17 cellular contexts compared by ENCODE assay signal in the genomic region with DNA sequence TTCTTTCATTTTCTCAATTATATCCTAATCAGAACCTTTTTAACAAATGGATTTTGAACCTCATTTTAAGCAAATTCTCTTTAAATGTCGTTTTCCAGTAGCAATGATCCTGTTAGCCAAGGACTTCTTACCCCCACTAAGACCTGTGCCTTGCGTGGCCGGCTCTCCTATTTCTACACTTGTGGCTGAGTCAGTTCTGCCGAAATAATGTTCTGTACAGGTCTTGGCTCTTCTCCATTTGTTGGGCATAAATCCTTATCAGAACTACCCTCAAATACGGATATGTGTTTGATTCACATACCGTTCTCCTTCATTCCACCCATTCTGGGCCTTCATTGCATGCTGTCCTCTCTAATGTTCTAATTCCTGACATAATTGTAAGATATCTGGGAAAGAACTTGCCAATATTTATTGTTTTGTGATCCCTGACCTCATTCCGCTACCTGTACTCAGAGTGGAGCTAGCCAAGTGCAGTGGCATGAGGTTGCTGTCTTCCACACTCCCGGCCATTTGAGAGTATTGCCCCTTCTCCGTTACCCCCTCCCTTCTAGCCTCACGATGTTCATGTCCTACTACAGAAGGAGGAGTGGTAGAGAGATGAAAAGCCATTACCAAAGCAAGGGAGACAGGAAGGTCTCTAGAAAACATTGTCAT.
"Had no signal": no experiment of that assay in that cellular context is flagged by ENCODE, and none has a peak within 500 bp of the region (broad histone marks: within the 10 kb centered on the region; RNA-seq: fewer than 3 reads in every experiment).

No MANE protein-coding gene starts in this region.

- FAIRE-seq: islet of Langerhans had no signal

- H3K4me3 ChIP-seq: ascending aorta, esophagus squamous epithelium, hepatocyte, tibial nerve, uterus had no signal

- DNase-seq: activated CD4-positive, alpha-beta T cell treated with anti-CD3 and anti-CD28 coated beads, Interleukin-2, amount 50 U/mL, for 4 hours; activated CD4-positive, CD25-positive, alpha-beta regulatory T cell treated with anti-CD3 and anti-CD28 coated beads, Interleukin-2, amount 50 U/mL, for 72 hours; activated effector memory CD4-positive, alpha-beta T cell treated with anti-CD3 and anti-CD28 coated beads, Interleukin-2, amount 50 U/mL, for 16 hours; activated naive CD4-positive, alpha-beta T cell treated with anti-CD3 and anti-CD28 coated beads, Interleukin-2, amount 50 U/mL, for 16 hours; activated T-cell treated with anti-CD3 and anti-CD28 coated beads, Interleukin-2, amount 50 U/mL, for 72 hours; effector memory CD4-positive, alpha-beta T cell; esophagus squamous epithelium; left cardiac atrium; midbrain; stimulated activated CD4-positive, alpha-beta T cell treated with anti-CD3 and anti-CD28 coated beads, Interleukin-2, amount 100 ng/mL, for 24 hours; stimulated activated naive CD4-positive, alpha-beta T cell treated with Interleukin-2 at 50 U/mL for 16 hours; substantia nigra; uterus had no signal

- H3K27ac ChIP-seq: ascending aorta, esophagus squamous epithelium, hepatocyte, tibial nerve, uterus had no signal

- H3K4me1 ChIP-seq: ascending aorta, esophagus squamous epithelium, tibial nerve, uterus had no signal

- H3K36me3 ChIP-seq: esophagus squamous epithelium, tibial nerve, uterus had no signal

- H3K27me3 ChIP-seq: ascending aorta, esophagus squamous epithelium, hepatocyte, tibial nerve, uterus had no signal

- ATAC-seq: activated T-cell treated with anti-CD3 and anti-CD28 coated beads, Interleukin-2, amount 50 U/mL, for 72 hours had no signal

- H3K9me3 ChIP-seq: ascending aorta, esophagus squamous epithelium, uterus had no signal
